1 cellular context compared by ENCODE assay signal in the genomic region with DNA sequence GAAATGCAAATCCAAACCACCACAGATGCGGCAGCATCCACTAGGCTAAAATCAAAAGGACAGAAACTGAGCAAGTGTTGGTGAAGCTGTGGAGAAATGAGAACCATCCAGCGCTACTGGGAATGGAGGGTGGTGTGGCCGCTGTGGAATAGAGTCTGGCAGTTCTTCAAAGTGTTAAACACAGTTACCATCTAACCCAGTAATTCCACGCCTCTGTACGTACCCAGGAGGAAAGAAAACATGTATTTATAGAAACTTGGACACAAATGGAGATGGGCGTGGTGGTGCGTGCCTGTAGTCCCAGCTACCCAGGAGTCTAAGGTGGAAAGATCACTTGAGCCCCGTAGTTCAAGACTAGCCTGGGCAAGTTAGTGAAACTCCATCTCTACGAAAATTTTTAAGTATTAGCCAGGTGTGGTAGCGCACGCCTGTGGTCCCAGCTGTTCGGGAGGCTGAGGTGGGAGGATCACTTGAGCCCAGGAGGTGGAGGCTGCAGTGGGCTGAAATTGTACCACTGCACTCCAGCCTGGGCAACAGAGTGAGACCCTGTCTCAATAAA.
TF ChIP-seq lines count a peak whose summit lies in the region.

No MANE protein-coding gene starts in this region.

TF ChIP-seq in HepG2, 621 proteins besides CTCF, POLR2A, EP300 and RAD21 (continued from another document):
- TF ChIP-seq ZNF777 (CRISPR knock-in tag; IDR thresholded peaks at IDR 0.05): peak; percentile 36; the same call in 1 of the 2 replicates
- TF ChIP-seq PAWR (CRISPR knock-in tag; IDR thresholded peaks at IDR 0.05; ENCODE audit: borderline replicate concordance): no peak
- TF ChIP-seq EZH2 (conservative IDR thresholded peaks at IDR 0.05; ENCODE audit: low read depth, low read length): no peak
- peak; percentile 68; the same call in 1 of the 2 replicates for TF ChIP-seq ZMYM3 (CRISPR knock-in tag; IDR thresholded peaks at IDR 0.05)
- TF ChIP-seq, protein P1, sequence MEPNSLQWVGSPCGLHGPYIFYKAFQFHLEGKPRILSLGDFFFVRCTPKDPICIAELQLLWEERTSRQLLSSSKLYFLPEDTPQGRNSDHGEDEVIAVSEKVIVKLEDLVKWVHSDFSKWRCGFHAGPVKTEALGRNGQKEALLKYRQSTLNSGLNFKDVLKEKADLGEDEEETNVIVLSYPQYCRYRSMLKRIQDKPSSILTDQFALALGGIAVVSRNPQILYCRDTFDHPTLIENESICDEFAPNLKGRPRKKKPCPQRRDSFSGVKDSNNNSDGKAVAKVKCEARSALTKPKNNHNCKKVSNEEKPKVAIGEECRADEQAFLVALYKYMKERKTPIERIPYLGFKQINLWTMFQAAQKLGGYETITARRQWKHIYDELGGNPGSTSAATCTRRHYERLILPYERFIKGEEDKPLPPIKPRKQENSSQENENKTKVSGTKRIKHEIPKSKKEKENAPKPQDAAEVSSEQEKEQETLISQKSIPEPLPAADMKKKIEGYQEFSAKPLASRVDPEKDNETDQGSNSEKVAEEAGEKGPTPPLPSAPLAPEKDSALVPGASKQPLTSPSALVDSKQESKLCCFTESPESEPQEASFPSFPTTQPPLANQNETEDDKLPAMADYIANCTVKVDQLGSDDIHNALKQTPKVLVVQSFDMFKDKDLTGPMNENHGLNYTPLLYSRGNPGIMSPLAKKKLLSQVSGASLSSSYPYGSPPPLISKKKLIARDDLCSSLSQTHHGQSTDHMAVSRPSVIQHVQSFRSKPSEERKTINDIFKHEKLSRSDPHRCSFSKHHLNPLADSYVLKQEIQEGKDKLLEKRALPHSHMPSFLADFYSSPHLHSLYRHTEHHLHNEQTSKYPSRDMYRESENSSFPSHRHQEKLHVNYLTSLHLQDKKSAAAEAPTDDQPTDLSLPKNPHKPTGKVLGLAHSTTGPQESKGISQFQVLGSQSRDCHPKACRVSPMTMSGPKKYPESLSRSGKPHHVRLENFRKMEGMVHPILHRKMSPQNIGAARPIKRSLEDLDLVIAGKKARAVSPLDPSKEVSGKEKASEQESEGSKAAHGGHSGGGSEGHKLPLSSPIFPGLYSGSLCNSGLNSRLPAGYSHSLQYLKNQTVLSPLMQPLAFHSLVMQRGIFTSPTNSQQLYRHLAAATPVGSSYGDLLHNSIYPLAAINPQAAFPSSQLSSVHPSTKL (CRISPR knock-in tag; IDR thresholded peaks at IDR 0.05): 0 out of 2 replicates have a peak, but pooled peaks have one; percentile 6
- TF ChIP-seq CC2D1A (CRISPR knock-in tag; IDR thresholded peaks at IDR 0.05): 0 out of 2 replicates have a peak, but pooled peaks have one; percentile 77
- peak; percentile 14; the same call in 1 of the 2 replicates for TF ChIP-seq MED1 (CRISPR knock-in tag; IDR thresholded peaks at IDR 0.05)
- 0 out of 2 replicates have a peak, but pooled peaks have one; percentile 27 for TF ChIP-seq HDAC2 (CRISPR knock-in tag; IDR thresholded peaks at IDR 0.05)
- TF ChIP-seq, protein P2, sequence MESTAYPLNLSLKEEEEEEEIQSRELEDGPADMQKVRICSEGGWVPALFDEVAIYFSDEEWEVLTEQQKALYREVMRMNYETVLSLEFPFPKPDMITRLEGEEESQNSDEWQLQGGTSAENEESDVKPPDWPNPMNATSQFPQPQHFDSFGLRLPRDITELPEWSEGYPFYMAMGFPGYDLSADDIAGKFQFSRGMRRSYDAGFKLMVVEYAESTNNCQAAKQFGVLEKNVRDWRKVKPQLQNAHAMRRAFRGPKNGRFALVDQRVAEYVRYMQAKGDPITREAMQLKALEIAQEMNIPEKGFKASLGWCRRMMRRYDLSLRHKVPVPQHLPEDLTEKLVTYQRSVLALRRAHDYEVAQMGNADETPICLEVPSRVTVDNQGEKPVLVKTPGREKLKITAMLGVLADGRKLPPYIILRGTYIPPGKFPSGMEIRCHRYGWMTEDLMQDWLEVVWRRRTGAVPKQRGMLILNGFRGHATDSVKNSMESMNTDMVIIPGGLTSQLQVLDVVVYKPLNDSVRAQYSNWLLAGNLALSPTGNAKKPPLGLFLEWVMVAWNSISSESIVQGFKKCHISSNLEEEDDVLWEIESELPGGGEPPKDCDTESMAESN (CRISPR knock-in tag; conservative IDR thresholded peaks at IDR 0.05): 0 out of 2 replicates have a peak, but pooled peaks have one; percentile 32
- no peak for TF ChIP-seq KDM6A (CRISPR knock-in tag; IDR thresholded peaks at IDR 0.05; ENCODE audit: low read depth)
- peak; percentile 13 for TF ChIP-seq ZEB1 (IDR thresholded peaks at IDR 0.05; ENCODE audit: insufficient replicate concordance, low read depth)
- no peak for TF ChIP-seq JARID2 (CRISPR knock-in tag; IDR thresholded peaks at IDR 0.05; ENCODE audit: insufficient replicate concordance)
- TF ChIP-seq ZFP90 (CRISPR knock-in tag; IDR thresholded peaks at IDR 0.05; ENCODE audit: borderline replicate concordance): peak; percentile 61; the same call in 1 of the 2 replicates
- peak; percentile 41; the same call in 1 of the 2 replicates for TF ChIP-seq HDAC1 (CRISPR knock-in tag; IDR thresholded peaks at IDR 0.05)
- TF ChIP-seq, protein P3, sequence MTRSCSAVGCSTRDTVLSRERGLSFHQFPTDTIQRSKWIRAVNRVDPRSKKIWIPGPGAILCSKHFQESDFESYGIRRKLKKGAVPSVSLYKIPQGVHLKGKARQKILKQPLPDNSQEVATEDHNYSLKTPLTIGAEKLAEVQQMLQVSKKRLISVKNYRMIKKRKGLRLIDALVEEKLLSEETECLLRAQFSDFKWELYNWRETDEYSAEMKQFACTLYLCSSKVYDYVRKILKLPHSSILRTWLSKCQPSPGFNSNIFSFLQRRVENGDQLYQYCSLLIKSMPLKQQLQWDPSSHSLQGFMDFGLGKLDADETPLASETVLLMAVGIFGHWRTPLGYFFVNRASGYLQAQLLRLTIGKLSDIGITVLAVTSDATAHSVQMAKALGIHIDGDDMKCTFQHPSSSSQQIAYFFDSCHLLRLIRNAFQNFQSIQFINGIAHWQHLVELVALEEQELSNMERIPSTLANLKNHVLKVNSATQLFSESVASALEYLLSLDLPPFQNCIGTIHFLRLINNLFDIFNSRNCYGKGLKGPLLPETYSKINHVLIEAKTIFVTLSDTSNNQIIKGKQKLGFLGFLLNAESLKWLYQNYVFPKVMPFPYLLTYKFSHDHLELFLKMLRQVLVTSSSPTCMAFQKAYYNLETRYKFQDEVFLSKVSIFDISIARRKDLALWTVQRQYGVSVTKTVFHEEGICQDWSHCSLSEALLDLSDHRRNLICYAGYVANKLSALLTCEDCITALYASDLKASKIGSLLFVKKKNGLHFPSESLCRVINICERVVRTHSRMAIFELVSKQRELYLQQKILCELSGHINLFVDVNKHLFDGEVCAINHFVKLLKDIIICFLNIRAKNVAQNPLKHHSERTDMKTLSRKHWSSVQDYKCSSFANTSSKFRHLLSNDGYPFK (CRISPR knock-in tag; IDR thresholded peaks at IDR 0.05; ENCODE audit: borderline replicate concordance): no peak
